20 cellular contexts compared by ENCODE assay signal in the genomic region with DNA sequence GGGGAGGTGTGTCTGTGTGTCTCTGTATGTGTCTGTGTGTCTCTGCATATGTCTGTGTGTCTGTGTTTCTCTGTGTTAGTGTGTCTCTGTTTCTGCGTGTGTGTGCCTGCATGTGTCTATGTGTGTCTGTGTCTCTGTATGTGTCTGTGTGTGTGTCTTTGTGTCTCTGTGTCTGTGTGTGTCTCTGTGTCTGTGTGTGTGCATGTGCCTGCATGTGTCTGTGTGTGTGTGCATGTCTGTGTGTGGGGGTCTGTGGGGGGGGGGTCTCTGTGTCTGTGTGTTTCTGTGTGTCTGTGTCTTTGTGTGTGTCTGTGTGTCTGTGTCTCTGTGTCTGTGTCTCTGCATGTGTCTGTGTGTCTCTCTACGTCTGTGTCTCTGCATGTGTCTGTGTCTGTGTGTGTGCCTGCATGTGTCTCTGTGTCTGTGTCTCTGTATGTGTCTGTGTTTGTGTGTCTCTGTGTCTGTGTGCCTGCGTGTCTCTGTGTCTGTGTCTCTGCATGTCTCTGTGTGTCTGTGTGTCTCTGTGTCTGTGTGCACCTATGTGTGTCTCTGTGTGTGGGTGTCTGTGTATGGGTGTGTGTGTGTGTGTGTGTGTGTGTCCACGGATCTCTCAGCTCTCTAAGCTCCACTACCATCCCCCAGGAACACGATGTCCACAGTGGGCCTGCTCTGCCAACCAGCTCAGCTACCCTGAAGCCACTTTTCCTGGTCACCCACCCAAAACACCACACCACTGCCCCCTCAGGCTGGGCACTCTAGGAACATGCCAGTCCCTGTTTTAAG. TPM values are rescaled to one million over a fixed set of nuclear protein-coding genes. Genes with fewer than 3 reads are reported as not detected.
A peak's percentile ranks its signal among the peaks of the same experiment; 100 is the strongest.
DNase-seq lines count a peak whose midpoint lies in the region; ATAC-seq, FAIRE-seq and TF ChIP-seq lines count a peak whose summit lies in the region.
"Had no signal": no experiment of that assay in that cellular context is flagged by ENCODE, and none has a peak within 500 bp of the region (broad histone marks: within the 10 kb centered on the region; RNA-seq: fewer than 3 reads in every experiment).

No MANE protein-coding gene starts in this region.

- intact Hi-C loops in kidney (cut with DNase I) (no loop called here), transverse colon (cut with DNase I; ENCODE audit: low total_unique reads) (no loop called here)

- H3K4me1 ChIP-seq in kidney (ENCODE audit: control insufficient read depth in 1 of 2, insufficient read depth in 1 of 2, low read depth in 1 of 2, low read length in 2 of 2) = peaks cover 0 to 11% of the 10 kb centered on the region in 2 donors
- H3K4me1 ChIP-seq in transverse colon = peaks cover 0 to 12% (median 11%) of the 10 kb centered on the region in 4 donors
- H3K4me1 ChIP-seq: SJSA1 had no signal

- ATAC-seq in activated naive CD8-positive, alpha-beta T cell treated with anti-CD3 and anti-CD28 coated beads, Interleukin-2, amount 10 ng/mL, durations not matched to agents 7 days and 5 days (ENCODE audit: low read depth) = no peak
- ATAC-seq: left colon; stimulated activated naive B cell treated with anti-CD40 and anti-IgM and Interleukin-4, amounts not matched to agents 10 μg/mL and 1 μg/mL and 100 μg/mL, for 72 hours had no signal

- H3K27me3 Mint-ChIP-seq in activated naive CD8-positive, alpha-beta T cell = peaks cover 2% of the 10 kb centered on the region
- peaks cover 17% of the 10 kb centered on the region for H3K27me3 Mint-ChIP-seq in activated naive CD8-positive, alpha-beta T cell treated with anti-CD3 and anti-CD28 coated beads for 36 hours
- H3K27me3 Mint-ChIP-seq in activated naive CD8-positive, alpha-beta T cell treated with anti-CD3 and anti-CD28 coated beads, Interleukin-2, amount 10 ng/mL, durations not matched to agents 7 days and 5 days = peaks cover 28% of the 10 kb centered on the region

- no peak for TF ChIP-seq CTCF in kidney (IDR thresholded peaks at IDR 0.05; ENCODE audit: borderline replicate concordance, extremely low read depth, insufficient read depth)
- no peak for TF ChIP-seq CTCF in transverse colon (IDR thresholded peaks at IDR 0.05)

- POLR2A ChIA-PET in activated naive CD8-positive, alpha-beta T cell treated with anti-CD3 and anti-CD28 coated beads, Interleukin-2, amount 10 ng/mL, durations not matched to agents 7 days and 5 days (lab: Charles Lee) = no interaction called here

- H3K4me3 ChIP-seq in kidney (ENCODE audit: low read length in 2 of 2) (no peak overlapping the region), transverse colon (no peak overlapping the region)
- H3K4me3 ChIP-seq: SJSA1 had no signal

- no peak overlapping the region for H3K27ac ChIP-seq in kidney (ENCODE audit: low read depth in 2 of 2, low read length in 2 of 2)
- no peak overlapping the region for H3K27ac ChIP-seq in transverse colon
- H3K27ac ChIP-seq: brain microvascular endothelial cell, SJSA1 had no signal

- H3K9ac ChIP-seq in kidney (ENCODE audit: low read length in 2 of 2) = no peak overlapping the region

- H3K9me3 Mint-ChIP-seq in activated naive CD8-positive, alpha-beta T cell (ENCODE audit: low read depth) = no peaks in the 10 kb centered on the region
- no peaks in the 10 kb centered on the region for H3K9me3 Mint-ChIP-seq in activated naive CD8-positive, alpha-beta T cell treated with anti-CD3 and anti-CD28 coated beads for 36 hours
- H3K9me3 Mint-ChIP-seq in activated naive CD8-positive, alpha-beta T cell treated with anti-CD3 and anti-CD28 coated beads, Interleukin-2, amount 10 ng/mL, durations not matched to agents 7 days and 5 days = no peaks in the 10 kb centered on the region
- H3K9me3 Mint-ChIP-seq: stimulated activated naive B cell treated with anti-CD40 and anti-IgM and Interleukin-4, amounts not matched to agents 10 μg/mL and 1 μg/mL and 100 μg/mL, for 72 hours had no signal

- no peaks in the 10 kb centered on the region for H3K36me3 Mint-ChIP-seq in activated naive CD8-positive, alpha-beta T cell
- H3K36me3 Mint-ChIP-seq in activated naive CD8-positive, alpha-beta T cell treated with anti-CD3 and anti-CD28 coated beads for 36 hours = no peaks in the 10 kb centered on the region
- H3K36me3 Mint-ChIP-seq in activated naive CD8-positive, alpha-beta T cell treated with anti-CD3 and anti-CD28 coated beads, Interleukin-2, amount 10 ng/mL, durations not matched to agents 7 days and 5 days = no peaks in the 10 kb centered on the region

- in situ Hi-C loops in transverse colon (cut with MboI; ENCODE audit: low pct_ligation_motif_present in 1 of 4, low pct_unique_long_range_greater_than_20kb in 1 of 4, low sequenced_read_pairs in 3 of 4) = no loop called here

- H3K27me3 ChIP-seq in transverse colon = peaks cover 28% of the 10 kb centered on the region

- no peaks in the 10 kb centered on the region for H3K9me3 ChIP-seq in kidney (ENCODE audit: control insufficient read depth in 1 of 2, low read length in 2 of 2)
- H3K9me3 ChIP-seq in transverse colon = no peaks in the 10 kb centered on the region
- H3K9me3 ChIP-seq: SJSA1 had no signal

- TF ChIP-seq POLR2A in transverse colon (IDR thresholded peaks at IDR 0.05) = no peak

- H3K36me3 ChIP-seq in kidney (ENCODE audit: control insufficient read depth in 1 of 2, insufficient read depth in 2 of 2, low read length in 2 of 2) (no peaks in the 10 kb centered on the region), transverse colon (no peaks in the 10 kb centered on the region)
- H3K36me3 ChIP-seq: brain microvascular endothelial cell, SJSA1 had no signal

- peaks cover 30% of the 10 kb centered on the region for H3K4me1 Mint-ChIP-seq in activated naive CD8-positive, alpha-beta T cell (ENCODE audit: low read depth)
- peaks cover 14% of the 10 kb centered on the region for H3K4me1 Mint-ChIP-seq in activated naive CD8-positive, alpha-beta T cell treated with anti-CD3 and anti-CD28 coated beads for 36 hours
- peaks cover 23% of the 10 kb centered on the region for H3K4me1 Mint-ChIP-seq in activated naive CD8-positive, alpha-beta T cell treated with anti-CD3 and anti-CD28 coated beads, Interleukin-2, amount 10 ng/mL, durations not matched to agents 7 days and 5 days

- DNase-seq in activated naive CD8-positive, alpha-beta T cell treated with anti-CD3 and anti-CD28 coated beads for 36 hours = no peak
- no peak for DNase-seq in activated naive CD8-positive, alpha-beta T cell treated with anti-CD3 and anti-CD28 coated beads, Interleukin-2, amount 10 ng/mL, durations not matched to agents 7 days and 5 days
- DNase-seq in kidney (peak; percentile 44), transverse colon (peak; percentile 2), A172 (ENCODE audit: low spot score) (no peak), DMS 273 treated with DMSO at 0.1 percent for 48 hours (lab: John Stamatoyannopoulos, UW) (no peak), NCI-H1436 (lab: John Stamatoyannopoulos, UW) (no peak)
- DNase-seq: activated naive CD4-positive, alpha-beta T cell; brain microvascular endothelial cell; hippocampal formation; NCI-H2029; NCI-H526; OCI-M1; stimulated activated naive B cell treated with anti-CD40 and anti-IgM and Interleukin-4, amounts not matched to agents 10 μg/mL and 1 μg/mL and 100 μg/mL, for 72 hours had no signal

- H3K27ac Mint-ChIP-seq in activated naive CD8-positive, alpha-beta T cell = no peak overlapping the region
- H3K27ac Mint-ChIP-seq in activated naive CD8-positive, alpha-beta T cell treated with anti-CD3 and anti-CD28 coated beads for 36 hours = no peak overlapping the region
- peak overlapping the region; percentile 28 for H3K27ac Mint-ChIP-seq in activated naive CD8-positive, alpha-beta T cell treated with anti-CD3 and anti-CD28 coated beads, Interleukin-2, amount 10 ng/mL, durations not matched to agents 7 days and 5 days
- H3K27ac Mint-ChIP-seq: progenitor cell of endocrine pancreas; stimulated activated naive B cell treated with anti-CD40 and anti-IgM and Interleukin-4, amounts not matched to agents 10 μg/mL and 1 μg/mL and 100 μg/mL, for 72 hours had no signal

- peak overlapping the region; percentile 52 for H3K4me3 Mint-ChIP-seq in activated naive CD8-positive, alpha-beta T cell
- no peak overlapping the region for H3K4me3 Mint-ChIP-seq in activated naive CD8-positive, alpha-beta T cell treated with anti-CD3 and anti-CD28 coated beads for 36 hours
- H3K4me3 Mint-ChIP-seq in activated naive CD8-positive, alpha-beta T cell treated with anti-CD3 and anti-CD28 coated beads, Interleukin-2, amount 10 ng/mL, durations not matched to agents 7 days and 5 days = no peak overlapping the region

- no peak for TF ChIP-seq EP300 in transverse colon (IDR thresholded peaks at IDR 0.05; ENCODE audit: low read depth)

- 58% methylated on average over 5 of the region's 5 CpGs; no CpG with 5 or more reads in 1 of the 2 donors for WGBS in transverse colon (ENCODE audit: low coverage in 1 of 2), 2 donors

- FAIRE-seq in kidney (lab: Jason Lieb, UNC) = no peak

RNA-seq across cellular contexts. Expression of a gene that starts 41.7 kb away (rescaled TPM):
- under 1 TPM; 0.40 to 0.45 TPM for total RNA-seq in activated naive CD8-positive, alpha-beta T cell treated with anti-CD3 and anti-CD28 coated beads for 36 hours
- total RNA-seq in activated naive CD8-positive, alpha-beta T cell treated with anti-CD3 and anti-CD28 coated beads, Interleukin-2, amount 10 ng/mL, durations not matched to agents 7 days and 5 days = 1 to 10 TPM; 4.4 to 4.9 TPM
- total RNA-seq in kidney (3.6 TPM), transverse colon (1 to 10 TPM in 1 of 4 donors, under 1 TPM in 1, not detected in 2; 0.41 to 2.5 TPM)
- polyA plus RNA-seq in kidney (ENCODE audit: insufficient read depth, low read depth, low replicate concordance) = 2.8 TPM
- 0.69 TPM in 1 of 2 replicates, not detected in the other for total RNA-seq in A172 (2014; rRNA removed; shearing (Covaris generic))
- total RNA-seq: HT1080, M059J, SJSA1 had no signal

Comparison
In these comparisons a context has a peak if more than half of its experiments do, and no peak if none do; other contexts are left out.
1. DNase-seq: peak in kidney (single experiment) and transverse colon (single experiment); none in activated naive CD8-positive, alpha-beta T cell treated with anti-CD3 and anti-CD28 coated beads for 36 hours (single experiment), activated naive CD8-positive, alpha-beta T cell treated with anti-CD3 and anti-CD28 coated beads, Interleukin-2, amount 10 ng/mL, durations not matched to agents 7 days and 5 days (single experiment), A172 (single experiment), DMS 273 treated with DMSO at 0.1 percent for 48 hours (single experiment) and NCI-H1436 (single experiment).